ENCODE assay signal across 8 cellular contexts in genomic region chr4:147160908-147161513, GRCh38.
DNase-seq lines count a peak whose midpoint lies in the region; ATAC-seq, FAIRE-seq and TF ChIP-seq lines count a peak whose summit lies in the region.

No MANE protein-coding gene starts in this region.

- H3K9me3 ChIP-seq in right atrium auricular region (no peaks in the 10 kb centered on the region), MG63 (no peaks in the 10 kb centered on the region)

- no peaks in the 10 kb centered on the region for H3K36me3 Mint-ChIP-seq in activated CD8-positive, alpha-beta T cell treated with anti-CD3 and anti-CD28 coated beads, Interleukin-2, amount 10 ng/mL, durations not matched to agents 7 days and 5 days (ENCODE audit: low read depth)

- H3K27ac Mint-ChIP-seq in activated CD8-positive, alpha-beta T cell treated with anti-CD3 and anti-CD28 coated beads, Interleukin-2, amount 10 ng/mL, durations not matched to agents 7 days and 5 days = no peak overlapping the region

- H3K4me3 ChIP-seq in right atrium auricular region (no peak overlapping the region), MG63 (no peak overlapping the region)

- H3K27me3 ChIP-seq in right atrium auricular region (no peaks in the 10 kb centered on the region), MG63 (no peaks in the 10 kb centered on the region)

- H3K4me3 Mint-ChIP-seq in activated CD8-positive, alpha-beta T cell treated with anti-CD3 and anti-CD28 coated beads, Interleukin-2, amount 10 ng/mL, durations not matched to agents 7 days and 5 days = no peak overlapping the region

- TF ChIP-seq CTCF in right atrium auricular region (IDR thresholded peaks at IDR 0.05) = peak; percentile 59 to 81

- H3K9me3 Mint-ChIP-seq in activated CD8-positive, alpha-beta T cell treated with anti-CD3 and anti-CD28 coated beads, Interleukin-2, amount 10 ng/mL, durations not matched to agents 7 days and 5 days (ENCODE audit: insufficient read depth) = no peaks in the 10 kb centered on the region

- FAIRE-seq in GM12891 (lab: Jason Lieb, UNC) = peak; percentile 71

- H3K4me1 Mint-ChIP-seq in activated CD8-positive, alpha-beta T cell treated with anti-CD3 and anti-CD28 coated beads, Interleukin-2, amount 10 ng/mL, durations not matched to agents 7 days and 5 days (ENCODE audit: low read depth) = no peaks in the 10 kb centered on the region

- H3K36me3 ChIP-seq in right atrium auricular region (no peaks in the 10 kb centered on the region), MG63 (no peaks in the 10 kb centered on the region)

- H3K27ac ChIP-seq in right atrium auricular region = peak overlapping the region in 1 of 2 donors; percentile 60

- H3K27me3 Mint-ChIP-seq in activated CD8-positive, alpha-beta T cell treated with anti-CD3 and anti-CD28 coated beads, Interleukin-2, amount 10 ng/mL, durations not matched to agents 7 days and 5 days (ENCODE audit: low read depth) = peaks cover 19% of the 10 kb centered on the region

- POLR2A ChIA-PET in HEK293T (lab: Yijun Ruan, JAX) = no interaction called here
- POLR2A ChIA-PET in activated CD8-positive, alpha-beta T cell treated with anti-CD3 and anti-CD28 coated beads, Interleukin-2, amount 10 ng/mL, durations not matched to agents 7 days and 5 days (lab: Charles Lee) = no interaction called here

- ATAC-seq in activated CD8-positive, alpha-beta T cell treated with anti-CD3 and anti-CD28 coated beads, Interleukin-2, amount 10 ng/mL, durations not matched to agents 7 days and 5 days = no peak
- peak; percentile 52 for ATAC-seq in stimulated activated naive CD8-positive, alpha-beta T cell treated with anti-CD3 and anti-CD28 coated beads, Interleukin-15, Interleukin-2, amounts not matched to agents 100 U/mL and 50 U/mL, for 24 hours

- DNase-seq in AML-193 (lab: John Stamatoyannopoulos, UW) (peak; percentile 18 to 42), GM12891 (ENCODE audit: insufficient read length, low spot score) (peak; percentile 39), HEK293T (ENCODE audit: extremely low spot score) (peak; percentile 57), Kasumi-1 (lab: John Stamatoyannopoulos, UW) (peak; percentile 73), right atrium auricular region (ENCODE audit: low spot score) (no peak), MG63 (no peak)
- peak; percentile 21 for DNase-seq in activated CD8-positive, alpha-beta T cell treated with anti-CD3 and anti-CD28 coated beads, Interleukin-2, amount 10 ng/mL, durations not matched to agents 7 days and 5 days
- no peak for DNase-seq in stimulated activated naive CD8-positive, alpha-beta T cell treated with anti-CD3 and anti-CD28 coated beads, Interleukin-15, Interleukin-2, amounts not matched to agents 100 U/mL and 50 U/mL, for 24 hours

- TF ChIP-seq POLR2A in GM12891 (IDR thresholded peaks at IDR 0.05; ENCODE audit: low read depth, low read length) = no peak

- CTCF ChIA-PET in HEK293T (lab: Yijun Ruan, JAX) = interaction anchor here (0.5 to 3.8 kb wide), 11 partner anchors 10 to 1724 kb away, joined by 3 to 22 read pairs (median 3); no protein-coding TSS in a partner anchor
- CTCF ChIA-PET in activated CD8-positive, alpha-beta T cell treated with anti-CD3 and anti-CD28 coated beads, Interleukin-2, amount 10 ng/mL, durations not matched to agents 7 days and 5 days (lab: Charles Lee) = interaction anchor here (0.8 to 1.7 kb wide), 9 partner anchors 11 to 706 kb away, joined by 3 to 10 read pairs (median 4); no protein-coding TSS in a partner anchor

- peaks cover 0 to 13% of the 10 kb centered on the region in 2 donors for H3K4me1 ChIP-seq in right atrium auricular region

TF ChIP-seq in GM12891, 5 proteins besides CTCF, POLR2A, EP300 and RAD21:
- no peak for TF ChIP-seq POU2F2 (IDR thresholded peaks at IDR 0.05; ENCODE audit: low read depth, low read length)
- no peak for TF ChIP-seq POLR2AphosphoS5 (IDR thresholded peaks at IDR 0.05; ENCODE audit: low read depth, low read length)
- TF ChIP-seq TAF1 (IDR thresholded peaks at IDR 0.05; ENCODE audit: low read depth, low read length) = no peak
- TF ChIP-seq PAX5 (IDR thresholded peaks at IDR 0.05; ENCODE audit: insufficient read depth, low read length, severe bottlenecking) = no peak
- no peak for TF ChIP-seq SPI1 (IDR thresholded peaks at IDR 0.05; ENCODE audit: low read depth, low read length)

TF ChIP-seq in HEK293T, 16 proteins besides CTCF, POLR2A, EP300 and RAD21:
- no peak for TF ChIP-seq BHLHE40 (IDR thresholded peaks at IDR 0.05; ENCODE audit: borderline replicate concordance)
- TF ChIP-seq SUZ12 (IDR thresholded peaks at IDR 0.05) = no peak
- TF ChIP-seq ARNT (IDR thresholded peaks at IDR 0.05) = no peak

Comparison
In these comparisons a context has a peak if more than half of its experiments do, and no peak if none do; other contexts are left out.
1. DNase-seq: peak in AML-193 (2 of 2), GM12891 (single experiment), HEK293T (single experiment), Kasumi-1 (2 of 2) and activated CD8-positive, alpha-beta T cell treated with anti-CD3 and anti-CD28 coated beads, Interleukin-2, amount 10 ng/mL, durations not matched to agents 7 days and 5 days (single experiment); none in right atrium auricular region (single experiment), stimulated activated naive CD8-positive, alpha-beta T cell treated with anti-CD3 and anti-CD28 coated beads, Interleukin-15, Interleukin-2, amounts not matched to agents 100 U/mL and 50 U/mL, for 24 hours (single experiment) and MG63 (single experiment).